In genomic region chr17:76421054-76421427, GRCh38 we compare ENCODE assay signal across 18 cellular contexts. TPM values are rescaled to one million over a fixed set of nuclear protein-coding genes. Genes with fewer than 3 reads are reported as not detected.
DNase-seq lines count a peak whose midpoint lies in the region; ATAC-seq and TF ChIP-seq lines count a peak whose summit lies in the region.
"Had no signal": no experiment of that assay in that cellular context is flagged by ENCODE, and none has a peak within 500 bp of the region (broad histone marks: within the 10 kb centered on the region; RNA-seq: fewer than 3 reads in every experiment).

No MANE protein-coding gene starts in this region.

- peaks cover 34% of the 10 kb centered on the region for H3K4me1 Mint-ChIP-seq in nephron

- peaks cover 34% of the 10 kb centered on the region for H3K4me1 ChIP-seq in cardiac muscle cell (ENCODE audit: low read depth)
- H3K4me1 ChIP-seq in psoas muscle = peaks cover 29% of the 10 kb centered on the region

- H3K27me3 ChIP-seq in cardiac muscle cell = no peaks in the 10 kb centered on the region
- H3K27me3 ChIP-seq in psoas muscle (ENCODE audit: insufficient read depth in 3 of 3, low read length in 2 of 3) = no peaks in the 10 kb centered on the region

- intact Hi-C loops in psoas muscle (cut with DNase I) = no loop called here

- 61 to 74% (median 66%) methylated on average over 7 of the region's 7 CpGs for WGBS in psoas muscle, 3 donors

- ATAC-seq in HG02981 (IDR thresholded peaks at IDR 0.05; ENCODE audit: unreplicated experiment) (no peak), psoas muscle (no peak)
- ATAC-seq: lower lobe of right lung had no signal

- DNase-seq in Ammon's horn (ENCODE audit: low spot score) (peak; percentile 48), RWPE1 (ENCODE audit: low spot score) (no peak), cardiac muscle cell (ENCODE audit: low read depth in 1 of 2, low spot score in 1 of 2) (peak; percentile 32 to 79), mucosa of gallbladder (ENCODE audit: low spot score) (no peak), DMS53 (lab: John Stamatoyannopoulos, UW) (no peak), psoas muscle (no peak)
- DNase-seq: activated CD4-positive, alpha-beta T cell treated with anti-CD3 and anti-CD28 coated beads for 1 hour; activated T-cell treated with anti-CD3 and anti-CD28 coated beads, Interleukin-2, amount 50 U/mL, for 24 hours; amniotic stem cell; effector CD8-positive, alpha-beta T cell; lower lobe of right lung; stimulated activated CD4-positive, alpha-beta T cell treated with anti-CD3 and anti-CD28 coated beads, Interleukin-15, amount 100 ng/mL, for 24 hours; SW 1271 had no signal

- H3K9me3 ChIP-seq in cardiac muscle cell (ENCODE audit: low read depth) = no peaks in the 10 kb centered on the region
- H3K9me3 ChIP-seq in psoas muscle = no peaks in the 10 kb centered on the region
- H3K9me3 ChIP-seq: lower lobe of right lung had no signal

- H3K27ac ChIP-seq in RWPE1 = peak overlapping the region; percentile 18; the same call in 1 of the 2 replicates
- peak overlapping the region; percentile 83 for H3K27ac ChIP-seq in cardiac muscle cell
- no peak overlapping the region for H3K27ac ChIP-seq in psoas muscle
- H3K27ac ChIP-seq: lower lobe of right lung had no signal

- CTCF ChIA-PET in RWPE1 (lab: Yijun Ruan, JAX) = interaction anchor here (0.6 kb wide), 1 partner anchor 46 kb away, joined by 3 read pairs; the partner anchor contains the start of gene AANAT

- TF ChIP-seq CTCF in RWPE1 (conservative IDR thresholded peaks at IDR 0.05; ENCODE audit: low read depth) (no peak), cardiac muscle cell (IDR thresholded peaks at IDR 0.05; ENCODE audit: low read depth, low read length) (no peak), nephron (IDR thresholded peaks at IDR 0.05; ENCODE audit: unreplicated experiment in 3 of 3) (no peak), psoas muscle (IDR thresholded peaks at IDR 0.05) (no peak)

- H3K36me3 Mint-ChIP-seq in nephron (ENCODE audit: low read depth) = peaks cover 13% of the 10 kb centered on the region

- H3K4me3 ChIP-seq in cardiac muscle cell (no peak overlapping the region), psoas muscle (no peak overlapping the region)
- H3K4me3 ChIP-seq: lower lobe of right lung had no signal

- H3K36me3 ChIP-seq in cardiac muscle cell (no peaks in the 10 kb centered on the region), psoas muscle (ENCODE audit: insufficient read depth in 1 of 2, low read depth in 1 of 2) (no peaks in the 10 kb centered on the region)
- H3K36me3 ChIP-seq: lower lobe of right lung had no signal

- H3K27ac Mint-ChIP-seq in nephron = peak overlapping the region; percentile 32 to 67 (median 41)

- H3K27me3 Mint-ChIP-seq in nephron (ENCODE audit: low read depth) = no peaks in the 10 kb centered on the region
- H3K27me3 Mint-ChIP-seq: activated T-cell treated with anti-CD3 and anti-CD28 coated beads, Interleukin-2, amount 50 U/mL, for 24 hours had no signal

- no peak overlapping the region for H3K4me3 Mint-ChIP-seq in nephron
- H3K4me3 Mint-ChIP-seq: activated T-cell treated with anti-CD3 and anti-CD28 coated beads, Interleukin-2, amount 50 U/mL, for 24 hours had no signal

- no peaks in the 10 kb centered on the region for H3K9me3 Mint-ChIP-seq in nephron
- H3K9me3 Mint-ChIP-seq: activated T-cell treated with anti-CD3 and anti-CD28 coated beads, Interleukin-2, amount 50 U/mL, for 24 hours had no signal

- POLR2A ChIA-PET in RWPE1 (lab: Yijun Ruan, JAX; ENCODE audit: low non-redundant PET) = no interaction called here

RNA-seq across cellular contexts. Expression of gene UBE2O, which starts 31.9 kb away (rescaled TPM):
- total RNA-seq in cardiac muscle cell (44.9 and 62.6 TPM in 2 replicates), mucosa of gallbladder (26.0 TPM), psoas muscle (10 to 100 TPM; 37.3 to 45.5 (median 39.7) TPM)
- polyA plus RNA-seq in cardiac muscle cell (28.5 and 31.9 TPM in 2 replicates), psoas muscle (10 to 100 TPM; 11.6 to 23.9 (median 12.3) TPM)

RNA-seq across cellular contexts. Expression of gene SPHK1, which starts 36.6 kb away (rescaled TPM):
- total RNA-seq in cardiac muscle cell = 19.4 and 24.3 TPM in 2 replicates
- 14.3 and 18.7 TPM in 2 replicates for polyA plus RNA-seq in cardiac muscle cell
- 4.0 TPM for total RNA-seq in mucosa of gallbladder
- 1 to 10 TPM in 3 of 4 donors, under 1 TPM in 1; 0.90 to 5.3 (median 2.6) TPM for total RNA-seq in psoas muscle
- polyA plus RNA-seq in psoas muscle = 10 to 100 TPM in 1 of 3 donors, 1 to 10 TPM in 2; 1.3 to 21.3 (median 3.1) TPM

RNA-seq across cellular contexts. Expression of gene AANAT, which starts 46.4 kb away (rescaled TPM):
- total RNA-seq in cardiac muscle cell = 0.28 and 0.33 TPM in 2 replicates
- 2.1 TPM in 1 of 2 replicates, not detected in the other for polyA plus RNA-seq in cardiac muscle cell
- total RNA-seq in mucosa of gallbladder = not detected
- not detected for total RNA-seq in psoas muscle
- under 1 TPM in 2 of 3 donors, not detected in 1; 0.09 to 0.13 TPM for polyA plus RNA-seq in psoas muscle
- total RNA-seq: Daoy, lower lobe of right lung, M059J, urinary bladder had no signal
- polyA plus RNA-seq: urinary bladder had no signal

Comparison
In these comparisons a context has a peak if more than half of its experiments do, and no peak if none do; other contexts are left out.
1. DNase-seq: peak in Ammon's horn (single experiment) and cardiac muscle cell (2 of 2); none in RWPE1 (single experiment), mucosa of gallbladder (single experiment), DMS53 (single experiment) and psoas muscle (0 of 2).